ENCODE assay signal across 8 cellular contexts in genomic region chr18:23437357-23438045, GRCh38.
DNase-seq lines count a peak whose midpoint lies in the region; ATAC-seq lines count a peak whose summit lies in the region.

No MANE protein-coding gene starts in this region.

- DNase-seq in COLO829 (ENCODE audit: low spot score): peak; percentile 35
- DNase-seq in NT2/D1 (ENCODE audit: low read depth, low spot score): peak; percentile 52
- DNase-seq in activated T-cell treated with anti-CD3 and anti-CD28 coated beads for 24 hours (ENCODE audit: low read depth): peak; percentile 71
- DNase-seq in epidermal melanocyte (ENCODE audit: insufficient read length, low spot score): peak; percentile 40
- DNase-seq in midbrain (lab: John Stamatoyannopoulos, UW): peak; percentile 85
- DNase-seq in stimulated activated CD8-positive, alpha-beta memory T cell treated with anti-CD3 and anti-CD28 coated beads, Interleukin-15, amount 100 ng/mL, for 48 hours (ENCODE audit: low read depth in 2 of 2): peak; percentile 71 to 73

- no peaks in the 10 kb centered on the region for H3K27me3 ChIP-seq in NT2/D1 (ENCODE audit: insufficient read depth, insufficient read length)

- no peaks in the 10 kb centered on the region for H3K9me3 ChIP-seq in NT2/D1 (ENCODE audit: insufficient read depth, low read length)

- H3K4me1 ChIP-seq in NT2/D1 (ENCODE audit: insufficient read depth, insufficient read length): peaks cover 2% of the 10 kb centered on the region

- peak overlapping the region; percentile 67 for H3K4me3 ChIP-seq in NT2/D1 (ENCODE audit: insufficient read length, low read depth)

- H3K36me3 ChIP-seq in NT2/D1 (ENCODE audit: insufficient read depth, insufficient read length, low read length): no peaks in the 10 kb centered on the region

- peak overlapping the region; percentile 82 for H3K9ac ChIP-seq in NT2/D1 (ENCODE audit: insufficient read length, low read depth)

- ATAC-seq in GM19397 (IDR thresholded peaks at IDR 0.05; ENCODE audit: unreplicated experiment) (peak; percentile 98), HG03571 (IDR thresholded peaks at IDR 0.05; ENCODE audit: unreplicated experiment) (peak; percentile 88)

Comparison
In these comparisons a context has a peak if more than half of its experiments do, and no peak if none do; other contexts are left out.
1. Peak in every context shown above with its lines: DNase-seq, ATAC-seq and H3K4me3 ChIP-seq.
2. DNase-seq: peak in every context shown above with its lines; median percentile 85 in midbrain; 72 in stimulated activated CD8-positive, alpha-beta memory T cell treated with anti-CD3 and anti-CD28 coated beads, Interleukin-15, amount 100 ng/mL, for 48 hours; 71 in activated T-cell treated with anti-CD3 and anti-CD28 coated beads for 24 hours; 52 in NT2/D1; 40 in epidermal melanocyte; 35 in COLO829.